2 cellular contexts compared by ENCODE assay signal in genomic region chr16:1206326-1206725, GRCh38.
TF ChIP-seq lines count a peak whose summit lies in the region.

No MANE protein-coding gene starts in this region.

TF ChIP-seq in Ishikawa, 13 proteins besides CTCF, POLR2A, EP300 and RAD21 (continued from another document):
- TF ChIP-seq, protein P1, sequence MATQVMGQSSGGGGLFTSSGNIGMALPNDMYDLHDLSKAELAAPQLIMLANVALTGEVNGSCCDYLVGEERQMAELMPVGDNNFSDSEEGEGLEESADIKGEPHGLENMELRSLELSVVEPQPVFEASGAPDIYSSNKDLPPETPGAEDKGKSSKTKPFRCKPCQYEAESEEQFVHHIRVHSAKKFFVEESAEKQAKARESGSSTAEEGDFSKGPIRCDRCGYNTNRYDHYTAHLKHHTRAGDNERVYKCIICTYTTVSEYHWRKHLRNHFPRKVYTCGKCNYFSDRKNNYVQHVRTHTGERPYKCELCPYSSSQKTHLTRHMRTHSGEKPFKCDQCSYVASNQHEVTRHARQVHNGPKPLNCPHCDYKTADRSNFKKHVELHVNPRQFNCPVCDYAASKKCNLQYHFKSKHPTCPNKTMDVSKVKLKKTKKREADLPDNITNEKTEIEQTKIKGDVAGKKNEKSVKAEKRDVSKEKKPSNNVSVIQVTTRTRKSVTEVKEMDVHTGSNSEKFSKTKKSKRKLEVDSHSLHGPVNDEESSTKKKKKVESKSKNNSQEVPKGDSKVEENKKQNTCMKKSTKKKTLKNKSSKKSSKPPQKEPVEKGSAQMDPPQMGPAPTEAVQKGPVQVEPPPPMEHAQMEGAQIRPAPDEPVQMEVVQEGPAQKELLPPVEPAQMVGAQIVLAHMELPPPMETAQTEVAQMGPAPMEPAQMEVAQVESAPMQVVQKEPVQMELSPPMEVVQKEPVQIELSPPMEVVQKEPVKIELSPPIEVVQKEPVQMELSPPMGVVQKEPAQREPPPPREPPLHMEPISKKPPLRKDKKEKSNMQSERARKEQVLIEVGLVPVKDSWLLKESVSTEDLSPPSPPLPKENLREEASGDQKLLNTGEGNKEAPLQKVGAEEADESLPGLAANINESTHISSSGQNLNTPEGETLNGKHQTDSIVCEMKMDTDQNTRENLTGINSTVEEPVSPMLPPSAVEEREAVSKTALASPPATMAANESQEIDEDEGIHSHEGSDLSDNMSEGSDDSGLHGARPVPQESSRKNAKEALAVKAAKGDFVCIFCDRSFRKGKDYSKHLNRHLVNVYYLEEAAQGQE (IDR thresholded peaks at IDR 0.05; ENCODE audit: low read depth), result no peak
- TF ChIP-seq FOXM1 (IDR thresholded peaks at IDR 0.05; ENCODE audit: borderline replicate concordance, low read depth), result no peak
- no peak for TF ChIP-seq ZBTB7A (IDR thresholded peaks at IDR 0.05; ENCODE audit: low read depth)
- no peak for TF ChIP-seq TEAD4 (IDR thresholded peaks at IDR 0.05)

TF ChIP-seq in WTC11, 78 proteins besides CTCF, POLR2A, EP300 and RAD21 (continued from another document):
- TF ChIP-seq, protein P2, sequence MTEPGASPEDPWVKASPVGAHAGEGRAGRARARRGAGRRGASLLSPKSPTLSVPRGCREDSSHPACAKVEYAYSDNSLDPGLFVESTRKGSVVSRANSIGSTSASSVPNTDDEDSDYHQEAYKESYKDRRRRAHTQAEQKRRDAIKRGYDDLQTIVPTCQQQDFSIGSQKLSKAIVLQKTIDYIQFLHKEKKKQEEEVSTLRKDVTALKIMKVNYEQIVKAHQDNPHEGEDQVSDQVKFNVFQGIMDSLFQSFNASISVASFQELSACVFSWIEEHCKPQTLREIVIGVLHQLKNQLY (CRISPR knock-in tag; IDR thresholded peaks at IDR 0.05), result no peak
- TF ChIP-seq PRDM15 (CRISPR knock-in tag; IDR thresholded peaks at IDR 0.05) (no peak), FOXJ3 (CRISPR knock-in tag; IDR thresholded peaks at IDR 0.05; ENCODE audit: borderline replicate concordance) (no peak), RELA (CRISPR knock-in tag; IDR thresholded peaks at IDR 0.05; ENCODE audit: borderline replicate concordance) (no peak), ZMAT4 (CRISPR knock-in tag; IDR thresholded peaks at IDR 0.05) (no peak), AFF4 (CRISPR knock-in tag; IDR thresholded peaks at IDR 0.05; ENCODE audit: borderline replicate concordance) (no peak)
